ENCODE assay signal across 13 cellular contexts in genomic region chr5:10663531-10664183, GRCh38.
A peak's percentile ranks its signal among the peaks of the same experiment; 100 is the strongest.
DNase-seq lines count a peak whose midpoint lies in the region; ATAC-seq and TF ChIP-seq lines count a peak whose summit lies in the region.
"Had no signal": no experiment of that assay in that cellular context is flagged by ENCODE, and none has a peak within 500 bp of the region (broad histone marks: within the 10 kb centered on the region; RNA-seq: fewer than 3 reads in every experiment).

No MANE protein-coding gene starts in this region.

- H3K4me1 Mint-ChIP-seq in glutamatergic neuron (ENCODE audit: low read depth, unreplicated experiment) = no peaks in the 10 kb centered on the region
- H3K4me1 Mint-ChIP-seq: naive B cell had no signal

- CTCF ChIA-PET in RWPE1 (lab: Yijun Ruan, JAX) = interaction anchor here (0.6 to 1.4 kb wide), 4 partner anchors 15 to 855 kb away, joined by 3 to 7 read pairs (median 3); no protein-coding TSS in a partner anchor

- POLR2A ChIA-PET in RWPE1 (lab: Yijun Ruan, JAX; ENCODE audit: low non-redundant PET) = no interaction called here

- intact Hi-C loops in Right ventricle myocardium superior (cut with DNase I) (no loop called here), left ventricle myocardium inferior (cut with micrococcal nuclease) (no loop called here), thyroid gland (cut with DNase I) (no loop called here)

- peak; percentile 77 for ATAC-seq in Right ventricle myocardium superior (ENCODE audit: poor library complexity)
- ATAC-seq: GM12878 had no signal

- H3K27ac ChIP-seq in left ventricle myocardium inferior (replicated peaks) (no peak overlapping the region), RWPE1 (peak overlapping the region; percentile 42; the same call in 1 of the 2 replicates), thyroid gland (no peak overlapping the region)
- H3K27ac ChIP-seq: brain microvascular endothelial cell had no signal

- H3K9me3 ChIP-seq in left ventricle myocardium inferior (replicated peaks) (no peaks in the 10 kb centered on the region), thyroid gland (no peaks in the 10 kb centered on the region)

- no peak overlapping the region for H3K4me3 Mint-ChIP-seq in glutamatergic neuron (ENCODE audit: unreplicated experiment)
- H3K4me3 Mint-ChIP-seq: naive B cell had no signal

- no peaks in the 10 kb centered on the region for H3K36me3 Mint-ChIP-seq in glutamatergic neuron (ENCODE audit: unreplicated experiment)
- H3K36me3 Mint-ChIP-seq: naive B cell had no signal

- H3K27me3 ChIP-seq in left ventricle myocardium inferior (ENCODE audit: low read depth) (peaks cover 4% of the 10 kb centered on the region), thyroid gland (no peaks in the 10 kb centered on the region)
- H3K27me3 ChIP-seq: brain microvascular endothelial cell had no signal

- TF ChIP-seq CTCF in left ventricle myocardium inferior (IDR thresholded peaks at IDR 0.05; ENCODE audit: borderline replicate concordance) (no peak), RWPE1 (conservative IDR thresholded peaks at IDR 0.05; ENCODE audit: low read depth) (no peak), thyroid gland (IDR thresholded peaks at IDR 0.05) (no peak), glutamatergic neuron (IDR thresholded peaks at IDR 0.05; ENCODE audit: partially characterized antibody, unreplicated experiment) (no peak)

- no peaks in the 10 kb centered on the region for H3K36me3 ChIP-seq in left ventricle myocardium inferior
- no peaks in the 10 kb centered on the region for H3K36me3 ChIP-seq in thyroid gland
- H3K36me3 ChIP-seq: brain microvascular endothelial cell had no signal

- WGBS in thyroid gland, 2 donors = 49 to 59% methylated on average over 10 to 12 of the region's 13 CpGs

- DNase-seq in Right ventricle myocardium superior (no peak), left ventricle myocardium inferior (no peak), RWPE1 (ENCODE audit: low spot score) (no peak), hepatic stellate cell (ENCODE audit: low spot score) (peak; percentile 38), thyroid gland (peak; percentile 23 to 61), SHP77 treated with DMSO at 0.1 percent for 48 hours (lab: John Stamatoyannopoulos, UW) (no peak), glutamatergic neuron (no peak)
- DNase-seq in activated naive CD4-positive, alpha-beta T cell treated with Interleukin-2 at 50 U/mL for 16 hours = no peak
- DNase-seq: naive B cell; NCI-H1417; stimulated activated CD4-positive, alpha-beta T cell treated with anti-CD3 and anti-CD28 coated beads, Interleukin-4, amount 100 ng/mL, for 4 hours had no signal

- H3K4me3 ChIP-seq in left ventricle myocardium inferior (no peak overlapping the region), thyroid gland (replicated peaks in 1 of 3) (no peak overlapping the region)
- H3K4me3 ChIP-seq: GM12878 had no signal

- no peak for TF ChIP-seq POLR2A in thyroid gland (IDR thresholded peaks at IDR 0.05)

- H3K27me3 Mint-ChIP-seq in glutamatergic neuron (ENCODE audit: unreplicated experiment) = peaks cover 8% of the 10 kb centered on the region
- H3K27me3 Mint-ChIP-seq: naive B cell had no signal

- no peak overlapping the region for H3K27ac Mint-ChIP-seq in glutamatergic neuron (ENCODE audit: unreplicated experiment)

- H3K9me3 Mint-ChIP-seq in glutamatergic neuron (ENCODE audit: unreplicated experiment) = peaks cover 2% of the 10 kb centered on the region
- H3K9me3 Mint-ChIP-seq: naive B cell had no signal

- H3K4me1 ChIP-seq in left ventricle myocardium inferior = peaks cover 7% of the 10 kb centered on the region
- H3K4me1 ChIP-seq in thyroid gland = peaks cover 0 to 4% of the 10 kb centered on the region in 2 donors

Comparison
In these comparisons a context has a peak if more than half of its experiments do, and no peak if none do; other contexts are left out.
1. DNase-seq: peak in hepatic stellate cell (single experiment) and thyroid gland (2 of 2); none in Right ventricle myocardium superior (single experiment), left ventricle myocardium inferior (single experiment), RWPE1 (single experiment), activated naive CD4-positive, alpha-beta T cell treated with Interleukin-2 at 50 U/mL for 16 hours (single experiment), SHP77 treated with DMSO at 0.1 percent for 48 hours (single experiment) and glutamatergic neuron (single experiment).